Comparison of ENCODE assay signal across 2 cellular contexts in the genomic region with DNA sequence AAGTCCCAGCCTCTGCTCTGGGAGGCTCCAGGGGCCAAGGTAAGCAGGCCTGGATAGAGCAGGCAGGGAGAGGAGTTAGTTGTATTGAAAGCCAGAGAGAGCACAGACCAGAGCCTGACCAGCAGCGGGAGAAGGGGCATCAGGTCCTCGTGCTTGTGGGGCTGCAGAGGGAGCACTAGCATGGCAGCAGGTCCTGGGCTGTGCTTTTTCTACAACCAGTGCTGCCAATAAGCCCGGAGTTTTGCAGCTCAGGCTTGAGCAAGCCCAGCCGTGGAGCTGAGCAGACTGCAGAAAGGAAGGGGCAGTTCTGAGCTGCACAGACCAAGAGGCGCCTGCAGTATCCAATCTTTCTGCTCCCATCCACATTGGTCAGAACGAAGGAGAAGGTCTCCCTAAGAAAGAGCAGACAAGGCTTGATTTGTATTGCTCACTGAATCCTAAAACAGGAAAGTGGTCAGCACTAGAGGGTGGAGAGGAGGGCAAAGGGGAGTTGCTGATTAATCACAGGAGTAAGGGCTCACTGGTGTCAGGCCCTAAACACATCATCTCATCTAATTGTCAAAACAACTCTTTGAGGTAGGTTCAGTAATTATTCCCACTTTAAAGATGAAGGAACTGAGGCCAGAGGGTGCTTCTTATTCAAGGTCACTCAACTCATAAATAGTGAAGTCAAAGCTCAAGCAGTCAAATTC.
TF ChIP-seq lines count a peak whose summit lies in the region.

No MANE protein-coding gene starts in this region.

TF ChIP-seq in SK-N-SH treated with all-trans-retinoic acid at 6 μM for 48 hours, 23 proteins besides CTCF, POLR2A, EP300 and RAD21:
- no peak for TF ChIP-seq ZNF8 (CRISPR knock-in tag; IDR thresholded peaks at IDR 0.05)
- TF ChIP-seq, protein P1, sequence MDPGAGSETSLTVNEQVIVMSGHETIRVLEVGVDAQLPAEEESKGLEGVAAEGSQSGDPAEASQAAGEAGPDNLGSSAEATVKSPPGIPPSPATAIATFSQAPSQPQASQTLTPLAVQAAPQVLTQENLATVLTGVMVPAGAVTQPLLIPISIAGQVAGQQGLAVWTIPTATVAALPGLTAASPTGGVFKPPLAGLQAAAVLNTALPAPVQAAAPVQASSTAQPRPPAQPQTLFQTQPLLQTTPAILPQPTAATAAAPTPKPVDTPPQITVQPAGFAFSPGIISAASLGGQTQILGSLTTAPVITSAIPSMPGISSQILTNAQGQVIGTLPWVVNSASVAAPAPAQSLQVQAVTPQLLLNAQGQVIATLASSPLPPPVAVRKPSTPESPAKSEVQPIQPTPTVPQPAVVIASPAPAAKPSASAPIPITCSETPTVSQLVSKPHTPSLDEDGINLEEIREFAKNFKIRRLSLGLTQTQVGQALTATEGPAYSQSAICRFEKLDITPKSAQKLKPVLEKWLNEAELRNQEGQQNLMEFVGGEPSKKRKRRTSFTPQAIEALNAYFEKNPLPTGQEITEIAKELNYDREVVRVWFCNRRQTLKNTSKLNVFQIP (CRISPR knock-in tag; IDR thresholded peaks at IDR 0.05; ENCODE audit: borderline replicate concordance, low read depth), result no peak
- TF ChIP-seq ZNF565 (CRISPR knock-in tag; conservative IDR thresholded peaks at IDR 0.05; ENCODE audit: low read depth), result no peak
- TF ChIP-seq ZC3H10 (CRISPR knock-in tag; IDR thresholded peaks at IDR 0.05), result no peak
- TF ChIP-seq PPARA (CRISPR knock-in tag; IDR thresholded peaks at IDR 0.05; ENCODE audit: borderline replicate concordance), result no peak
- TF ChIP-seq, protein P2, sequence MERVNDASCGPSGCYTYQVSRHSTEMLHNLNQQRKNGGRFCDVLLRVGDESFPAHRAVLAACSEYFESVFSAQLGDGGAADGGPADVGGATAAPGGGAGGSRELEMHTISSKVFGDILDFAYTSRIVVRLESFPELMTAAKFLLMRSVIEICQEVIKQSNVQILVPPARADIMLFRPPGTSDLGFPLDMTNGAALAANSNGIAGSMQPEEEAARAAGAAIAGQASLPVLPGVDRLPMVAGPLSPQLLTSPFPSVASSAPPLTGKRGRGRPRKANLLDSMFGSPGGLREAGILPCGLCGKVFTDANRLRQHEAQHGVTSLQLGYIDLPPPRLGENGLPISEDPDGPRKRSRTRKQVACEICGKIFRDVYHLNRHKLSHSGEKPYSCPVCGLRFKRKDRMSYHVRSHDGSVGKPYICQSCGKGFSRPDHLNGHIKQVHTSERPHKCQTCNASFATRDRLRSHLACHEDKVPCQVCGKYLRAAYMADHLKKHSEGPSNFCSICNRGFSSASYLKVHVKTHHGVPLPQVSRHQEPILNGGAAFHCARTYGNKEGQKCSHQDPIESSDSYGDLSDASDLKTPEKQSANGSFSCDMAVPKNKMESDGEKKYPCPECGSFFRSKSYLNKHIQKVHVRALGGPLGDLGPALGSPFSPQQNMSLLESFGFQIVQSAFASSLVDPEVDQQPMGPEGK (CRISPR knock-in tag; IDR thresholded peaks at IDR 0.05; ENCODE audit: borderline replicate concordance), result no peak
- no peak for TF ChIP-seq TOX (CRISPR knock-in tag; IDR thresholded peaks at IDR 0.05; ENCODE audit: borderline replicate concordance)

TF ChIP-seq in GM12878, 131 proteins besides CTCF, POLR2A, EP300 and RAD21:
- 0 out of 2 replicates have a peak, but pooled peaks have one; percentile 13 for TF ChIP-seq IKZF1 (conservative IDR thresholded peaks at IDR 0.05)
- TF ChIP-seq, protein P3, sequence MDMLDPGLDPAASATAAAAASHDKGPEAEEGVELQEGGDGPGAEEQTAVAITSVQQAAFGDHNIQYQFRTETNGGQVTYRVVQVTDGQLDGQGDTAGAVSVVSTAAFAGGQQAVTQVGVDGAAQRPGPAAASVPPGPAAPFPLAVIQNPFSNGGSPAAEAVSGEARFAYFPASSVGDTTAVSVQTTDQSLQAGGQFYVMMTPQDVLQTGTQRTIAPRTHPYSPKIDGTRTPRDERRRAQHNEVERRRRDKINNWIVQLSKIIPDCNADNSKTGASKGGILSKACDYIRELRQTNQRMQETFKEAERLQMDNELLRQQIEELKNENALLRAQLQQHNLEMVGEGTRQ (IDR thresholded peaks at IDR 0.05; ENCODE audit: borderline replicate concordance, low read depth, low read length), result no peak
- TF ChIP-seq MXI1 (IDR thresholded peaks at IDR 0.05; ENCODE audit: low read depth, low read length), result peak; percentile 77
- 0 out of 2 replicates have a peak, but pooled peaks have one; percentile 11 for TF ChIP-seq SMAD5 (IDR thresholded peaks at IDR 0.05; ENCODE audit: low read depth)
- 0 out of 2 replicates have a peak, but pooled peaks have one; percentile 8 for TF ChIP-seq RAD51 (IDR thresholded peaks at IDR 0.05)
- TF ChIP-seq, protein P4, sequence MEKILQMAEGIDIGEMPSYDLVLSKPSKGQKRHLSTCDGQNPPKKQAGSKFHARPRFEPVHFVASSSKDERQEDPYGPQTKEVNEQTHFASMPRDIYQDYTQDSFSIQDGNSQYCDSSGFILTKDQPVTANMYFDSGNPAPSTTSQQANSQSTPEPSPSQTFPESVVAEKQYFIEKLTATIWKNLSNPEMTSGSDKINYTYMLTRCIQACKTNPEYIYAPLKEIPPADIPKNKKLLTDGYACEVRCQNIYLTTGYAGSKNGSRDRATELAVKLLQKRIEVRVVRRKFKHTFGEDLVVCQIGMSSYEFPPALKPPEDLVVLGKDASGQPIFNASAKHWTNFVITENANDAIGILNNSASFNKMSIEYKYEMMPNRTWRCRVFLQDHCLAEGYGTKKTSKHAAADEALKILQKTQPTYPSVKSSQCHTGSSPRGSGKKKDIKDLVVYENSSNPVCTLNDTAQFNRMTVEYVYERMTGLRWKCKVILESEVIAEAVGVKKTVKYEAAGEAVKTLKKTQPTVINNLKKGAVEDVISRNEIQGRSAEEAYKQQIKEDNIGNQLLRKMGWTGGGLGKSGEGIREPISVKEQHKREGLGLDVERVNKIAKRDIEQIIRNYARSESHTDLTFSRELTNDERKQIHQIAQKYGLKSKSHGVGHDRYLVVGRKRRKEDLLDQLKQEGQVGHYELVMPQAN (conservative IDR thresholded peaks at IDR 0.05), result 0 out of 2 replicates have a peak, but pooled peaks have one; percentile 17
- peak; percentile 26; the same call in 1 of the 2 replicates for TF ChIP-seq SMC3 (IDR thresholded peaks at IDR 0.05; ENCODE audit: borderline replicate concordance, low read length)
- no peak for TF ChIP-seq FOXK2 (IDR thresholded peaks at IDR 0.05)
- TF ChIP-seq YY1 (IDR thresholded peaks at IDR 0.05; ENCODE audit: low read depth, low read length), result peak; percentile 71
- TF ChIP-seq POLR2AphosphoS5 (IDR thresholded peaks at IDR 0.05; ENCODE audit: low read length), result peak; percentile 67
- TF ChIP-seq MYB (IDR thresholded peaks at IDR 0.05; ENCODE audit: borderline replicate concordance, low read depth, low read length), result no peak
- TF ChIP-seq LARP7 (IDR thresholded peaks at IDR 0.05), result peak; percentile 56; the same call in 1 of the 2 replicates
- 0 out of 2 replicates have a peak, but pooled peaks have one; percentile 16 for TF ChIP-seq RB1 (IDR thresholded peaks at IDR 0.05; ENCODE audit: borderline replicate concordance)
- TF ChIP-seq, protein P5, sequence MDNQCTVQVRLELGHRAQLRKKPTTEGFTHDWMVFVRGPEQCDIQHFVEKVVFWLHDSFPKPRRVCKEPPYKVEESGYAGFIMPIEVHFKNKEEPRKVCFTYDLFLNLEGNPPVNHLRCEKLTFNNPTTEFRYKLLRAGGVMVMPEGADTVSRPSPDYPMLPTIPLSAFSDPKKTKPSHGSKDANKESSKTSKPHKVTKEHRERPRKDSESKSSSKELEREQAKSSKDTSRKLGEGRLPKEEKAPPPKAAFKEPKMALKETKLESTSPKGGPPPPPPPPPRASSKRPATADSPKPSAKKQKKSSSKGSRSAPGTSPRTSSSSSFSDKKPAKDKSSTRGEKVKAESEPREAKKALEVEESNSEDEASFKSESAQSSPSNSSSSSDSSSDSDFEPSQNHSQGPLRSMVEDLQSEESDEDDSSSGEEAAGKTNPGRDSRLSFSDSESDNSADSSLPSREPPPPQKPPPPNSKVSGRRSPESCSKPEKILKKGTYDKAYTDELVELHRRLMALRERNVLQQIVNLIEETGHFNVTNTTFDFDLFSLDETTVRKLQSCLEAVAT (IDR thresholded peaks at IDR 0.05), result peak; percentile 63
- no peak for TF ChIP-seq YBX1 (IDR thresholded peaks at IDR 0.05)
- TF ChIP-seq MEF2B (IDR thresholded peaks at IDR 0.05; ENCODE audit: partially characterized antibody, poor library complexity, severe bottlenecking), result peak; percentile 9
- TF ChIP-seq ZNF207 (IDR thresholded peaks at IDR 0.05; ENCODE audit: borderline replicate concordance), result 0 out of 2 replicates have a peak, but pooled peaks have one; percentile 15
- TF ChIP-seq WRNIP1 (IDR thresholded peaks at IDR 0.05; ENCODE audit: borderline replicate concordance, low read depth, low read length), result peak; percentile 60; the same call in 1 of the 2 replicates
- TF ChIP-seq, protein P6, sequence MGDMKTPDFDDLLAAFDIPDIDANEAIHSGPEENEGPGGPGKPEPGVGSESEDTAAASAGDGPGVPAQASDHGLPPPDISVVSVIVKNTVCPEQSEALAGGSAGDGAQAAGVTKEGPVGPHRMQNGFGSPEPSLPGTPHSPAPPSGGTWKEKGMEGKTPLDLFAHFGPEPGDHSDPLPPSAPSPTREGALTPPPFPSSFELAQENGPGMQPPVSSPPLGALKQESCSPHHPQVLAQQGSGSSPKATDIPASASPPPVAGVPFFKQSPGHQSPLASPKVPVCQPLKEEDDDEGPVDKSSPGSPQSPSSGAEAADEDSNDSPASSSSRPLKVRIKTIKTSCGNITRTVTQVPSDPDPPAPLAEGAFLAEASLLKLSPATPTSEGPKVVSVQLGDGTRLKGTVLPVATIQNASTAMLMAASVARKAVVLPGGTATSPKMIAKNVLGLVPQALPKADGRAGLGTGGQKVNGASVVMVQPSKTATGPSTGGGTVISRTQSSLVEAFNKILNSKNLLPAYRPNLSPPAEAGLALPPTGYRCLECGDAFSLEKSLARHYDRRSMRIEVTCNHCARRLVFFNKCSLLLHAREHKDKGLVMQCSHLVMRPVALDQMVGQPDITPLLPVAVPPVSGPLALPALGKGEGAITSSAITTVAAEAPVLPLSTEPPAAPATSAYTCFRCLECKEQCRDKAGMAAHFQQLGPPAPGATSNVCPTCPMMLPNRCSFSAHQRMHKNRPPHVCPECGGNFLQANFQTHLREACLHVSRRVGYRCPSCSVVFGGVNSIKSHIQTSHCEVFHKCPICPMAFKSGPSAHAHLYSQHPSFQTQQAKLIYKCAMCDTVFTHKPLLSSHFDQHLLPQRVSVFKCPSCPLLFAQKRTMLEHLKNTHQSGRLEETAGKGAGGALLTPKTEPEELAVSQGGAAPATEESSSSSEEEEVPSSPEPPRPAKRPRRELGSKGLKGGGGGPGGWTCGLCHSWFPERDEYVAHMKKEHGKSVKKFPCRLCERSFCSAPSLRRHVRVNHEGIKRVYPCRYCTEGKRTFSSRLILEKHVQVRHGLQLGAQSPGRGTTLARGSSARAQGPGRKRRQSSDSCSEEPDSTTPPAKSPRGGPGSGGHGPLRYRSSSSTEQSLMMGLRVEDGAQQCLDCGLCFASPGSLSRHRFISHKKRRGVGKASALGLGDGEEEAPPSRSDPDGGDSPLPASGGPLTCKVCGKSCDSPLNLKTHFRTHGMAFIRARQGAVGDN (IDR thresholded peaks at IDR 0.05), result peak; percentile 56; the same call in 1 of the 2 replicates
- TF ChIP-seq NR2F1 (conservative IDR thresholded peaks at IDR 0.05), result 0 out of 2 replicates have a peak, but pooled peaks have one; percentile 6
